Comparison of ENCODE assay signal across 1 cellular context in genomic region chr2:172084734-172085459, GRCh38.
TF ChIP-seq lines count a peak whose summit lies in the region.

No MANE protein-coding gene starts in this region.

TF ChIP-seq in HepG2, 621 proteins besides CTCF, POLR2A, EP300 and RAD21 (continued from another document and continues in another):
- TF ChIP-seq TFE3 (CRISPR knock-in tag; IDR thresholded peaks at IDR 0.05) (no peak), TEAD2 (CRISPR knock-in tag; IDR thresholded peaks at IDR 0.05) (no peak), RBM22 (optimal IDR thresholded peaks at IDR 0.05; ENCODE audit: low read length) (no peak), TERF1 (CRISPR knock-in tag; IDR thresholded peaks at IDR 0.05) (no peak), MIXL1 (CRISPR knock-in tag; IDR thresholded peaks at IDR 0.05) (no peak), ZNF362 (CRISPR knock-in tag; IDR thresholded peaks at IDR 0.05; ENCODE audit: borderline replicate concordance) (peak; percentile 40; the same call in 1 of the 2 replicates), PBX2 (CRISPR knock-in tag; IDR thresholded peaks at IDR 0.05) (no peak), SALL2 (CRISPR knock-in tag; IDR thresholded peaks at IDR 0.05) (no peak; the same call in 1 of the 2 replicates), BRD4 (CRISPR knock-in tag; IDR thresholded peaks at IDR 0.05) (0 out of 2 replicates have a peak, but pooled peaks have one; percentile 44), AHDC1 (CRISPR knock-in tag; IDR thresholded peaks at IDR 0.05; ENCODE audit: borderline replicate concordance) (no peak), ZNF550 (CRISPR knock-in tag; IDR thresholded peaks at IDR 0.05; ENCODE audit: borderline replicate concordance) (no peak), ZBTB37 (CRISPR knock-in tag; IDR thresholded peaks at IDR 0.05) (0 out of 2 replicates have a peak, but pooled peaks have one; percentile 24), ZNF124 (CRISPR knock-in tag; IDR thresholded peaks at IDR 0.05) (no peak; the same call in 1 of the 2 replicates), PRDM10 (CRISPR knock-in tag; IDR thresholded peaks at IDR 0.05; ENCODE audit: low read depth) (no peak), ZNF234 (CRISPR knock-in tag; conservative IDR thresholded peaks at IDR 0.05) (0 out of 2 replicates have a peak, but pooled peaks have one; percentile 18), ZNF776 (CRISPR knock-in tag; IDR thresholded peaks at IDR 0.05) (peak; percentile 85), ZNF235 (CRISPR knock-in tag; IDR thresholded peaks at IDR 0.05; ENCODE audit: borderline replicate concordance) (peak; percentile 70; the same call in 1 of the 2 replicates), KLF15 (CRISPR knock-in tag; IDR thresholded peaks at IDR 0.05; ENCODE audit: borderline replicate concordance) (no peak), PHB2 (IDR thresholded peaks at IDR 0.05; ENCODE audit: partially characterized antibody) (no peak), ZNF10 (CRISPR knock-in tag; IDR thresholded peaks at IDR 0.05; ENCODE audit: borderline replicate concordance, low read depth) (no peak), CSRNP1 (CRISPR knock-in tag; IDR thresholded peaks at IDR 0.05) (no peak), KDM5B (CRISPR knock-in tag; IDR thresholded peaks at IDR 0.05; ENCODE audit: borderline replicate concordance) (peak; percentile 91), ZNF850 (CRISPR knock-in tag; conservative IDR thresholded peaks at IDR 0.05) (no peak), ARNT2 (CRISPR knock-in tag; IDR thresholded peaks at IDR 0.05; ENCODE audit: low read depth) (peak; percentile 37; the same call in 1 of the 2 replicates), ZNF281 (CRISPR knock-in tag; IDR thresholded peaks at IDR 0.05; ENCODE audit: borderline replicate concordance) (peak; percentile 51; the same call in 1 of the 2 replicates), SAFB2 (CRISPR knock-in tag; IDR thresholded peaks at IDR 0.05; ENCODE audit: borderline replicate concordance, low read depth) (no peak), THAP9 (CRISPR knock-in tag; IDR thresholded peaks at IDR 0.05; ENCODE audit: borderline replicate concordance) (peak; percentile 32; the same call in 1 of the 2 replicates), FOXJ3 (CRISPR knock-in tag; IDR thresholded peaks at IDR 0.05; ENCODE audit: borderline replicate concordance) (no peak)
